12 cellular contexts compared by ENCODE assay signal in the genomic region with DNA sequence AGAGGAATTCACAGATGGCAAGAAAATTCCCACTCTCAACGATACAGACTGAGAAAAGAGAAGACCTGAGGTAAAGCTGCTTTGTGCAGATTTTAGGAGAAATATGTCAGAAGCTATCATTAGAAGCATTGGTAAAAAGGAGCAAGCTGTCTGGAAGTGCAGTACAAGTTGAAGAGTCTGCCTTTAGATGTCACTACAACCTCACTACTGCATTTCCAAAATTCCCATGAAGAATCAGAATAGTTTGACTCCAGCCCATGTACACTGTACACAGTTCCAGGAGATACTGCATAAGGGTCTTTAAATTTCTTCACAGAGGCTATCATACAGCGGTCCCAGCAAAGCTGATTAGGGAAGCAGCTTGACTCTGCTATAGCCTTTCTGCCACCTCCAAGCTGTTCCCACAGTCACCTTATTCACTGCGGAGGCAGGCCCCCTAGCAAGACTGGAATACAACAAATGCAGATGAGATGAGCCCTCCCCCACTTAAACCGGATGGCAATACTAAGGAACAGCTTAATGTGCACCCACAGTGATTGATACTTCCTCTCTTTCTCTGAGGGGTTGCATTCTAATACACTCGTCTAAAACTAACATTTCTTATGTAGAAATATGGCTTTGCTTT.
DNase-seq lines count a peak whose midpoint lies in the region; TF ChIP-seq lines count a peak whose summit lies in the region.
"Had no signal": no experiment of that assay in that cellular context is flagged by ENCODE, and none has a peak within 500 bp of the region (broad histone marks: within the 10 kb centered on the region; RNA-seq: fewer than 3 reads in every experiment).

No MANE protein-coding gene starts in this region.

- no peak overlapping the region for H3K9ac ChIP-seq in endodermal cell (ENCODE audit: extremely low read depth, low read length, poor library complexity, severe bottlenecking)

- H3K36me3 Mint-ChIP-seq in endodermal cell (ENCODE audit: low read depth), result no peaks in the 10 kb centered on the region

- DNase-seq in NCI-H345 (lab: John Stamatoyannopoulos, UW) (peak; percentile 36), NCI-H345 treated with DMSO at 0.1 percent for 48 hours (lab: John Stamatoyannopoulos, UW; ENCODE audit: unreplicated experiment) (no peak), NCI-H526 treated with DMSO at 0.1 percent for 48 hours (lab: John Stamatoyannopoulos, UW) (peak; percentile 32), endodermal cell (peak; percentile 68), retinal pigment epithelial cell (ENCODE audit: low read depth) (no peak), sigmoid colon (no peak), LoVo (ENCODE audit: low spot score) (no peak)
- DNase-seq in effector memory CD4-positive, alpha-beta T cell, result no peak
- DNase-seq: amniotic stem cell, heart left ventricle, thyroid gland had no signal

- H3K9me3 ChIP-seq in endodermal cell (ENCODE audit: control insufficient read depth, low read length), result no peaks in the 10 kb centered on the region
- H3K9me3 ChIP-seq in sigmoid colon, result no peaks in the 10 kb centered on the region
- no peaks in the 10 kb centered on the region for H3K9me3 ChIP-seq in effector memory CD4-positive, alpha-beta T cell (ENCODE audit: control insufficient read depth, low read length)
- H3K9me3 ChIP-seq: heart left ventricle, right atrium auricular region, thyroid gland had no signal

- H3K9me3 Mint-ChIP-seq in endodermal cell, result no peaks in the 10 kb centered on the region

- no peaks in the 10 kb centered on the region for H3K36me3 ChIP-seq in endodermal cell (ENCODE audit: control insufficient read depth, insufficient read depth, low read length)
- H3K36me3 ChIP-seq in sigmoid colon, result no peaks in the 10 kb centered on the region
- no peaks in the 10 kb centered on the region for H3K36me3 ChIP-seq in effector memory CD4-positive, alpha-beta T cell (ENCODE audit: control insufficient read depth, insufficient read depth, low read length)
- H3K36me3 ChIP-seq: heart left ventricle, right atrium auricular region, thyroid gland had no signal

- H3K4me1 ChIP-seq in endodermal cell (ENCODE audit: control insufficient read depth, insufficient read depth, low read length) (peaks cover 5% of the 10 kb centered on the region), sigmoid colon (no peaks in the 10 kb centered on the region)
- H3K4me1 ChIP-seq in effector memory CD4-positive, alpha-beta T cell (ENCODE audit: control insufficient read depth, insufficient read depth, low read length, poor library complexity, severe bottlenecking), result no peaks in the 10 kb centered on the region
- H3K4me1 ChIP-seq: heart left ventricle, right atrium auricular region, thyroid gland had no signal

- TF ChIP-seq POLR2A in sigmoid colon (IDR thresholded peaks at IDR 0.05), result no peak

- TF ChIP-seq EP300 in sigmoid colon (IDR thresholded peaks at IDR 0.05), result no peak

- H3K27me3 Mint-ChIP-seq in endodermal cell (ENCODE audit: insufficient read depth), result no peaks in the 10 kb centered on the region

- peaks cover 34% of the 10 kb centered on the region for H3K4me1 Mint-ChIP-seq in endodermal cell

- WGBS in endodermal cell (ENCODE audit: insufficient coverage in 1 of 2, insufficient read length in 1 of 2), 2 experiments, result 47 to 63% methylated on average over 3 to 5 of the region's 5 CpGs
- WGBS in sigmoid colon, 2 donors, result 40 to 74% methylated on average over 5 of the region's 5 CpGs

- H3K4me3 Mint-ChIP-seq in endodermal cell, result no peak overlapping the region

- H3K4me3 ChIP-seq in endodermal cell (ENCODE audit: low read length) (no peak overlapping the region), retinal pigment epithelial cell (ENCODE audit: low read length) (no peak overlapping the region), sigmoid colon (no peak overlapping the region)
- H3K4me3 ChIP-seq in effector memory CD4-positive, alpha-beta T cell (ENCODE audit: insufficient read depth, low read depth, low read length, poor library complexity, severe bottlenecking), result no peak overlapping the region
- H3K4me3 ChIP-seq: heart left ventricle, right atrium auricular region, thyroid gland had no signal

- H3K27ac ChIP-seq in endodermal cell (ENCODE audit: low read depth, low read length), result peak overlapping the region; percentile 33
- H3K27ac ChIP-seq in sigmoid colon, result no peak overlapping the region
- no peak overlapping the region for H3K27ac ChIP-seq in effector memory CD4-positive, alpha-beta T cell (ENCODE audit: insufficient read depth, low read length, poor library complexity, severe bottlenecking)
- H3K27ac ChIP-seq: heart left ventricle, right atrium auricular region, thyroid gland had no signal

- H3K27ac Mint-ChIP-seq in endodermal cell, result no peak overlapping the region

- peak; percentile 58 for TF ChIP-seq CTCF in endodermal cell (conservative IDR thresholded peaks at IDR 0.05)
- peak; percentile 19 for TF ChIP-seq CTCF in retinal pigment epithelial cell (conservative IDR thresholded peaks at IDR 0.05; ENCODE audit: low read depth, low read length)
- no peak for TF ChIP-seq CTCF in sigmoid colon (IDR thresholded peaks at IDR 0.05)

- H3K27me3 ChIP-seq in endodermal cell (ENCODE audit: control insufficient read depth, insufficient read depth, low read length, poor library complexity, severe bottlenecking) (no peaks in the 10 kb centered on the region), sigmoid colon (peaks cover 0 to 8% (median 0%) of the 10 kb centered on the region in 3 donors)
- H3K27me3 ChIP-seq in effector memory CD4-positive, alpha-beta T cell (replicated peaks; ENCODE audit: control insufficient read depth, insufficient read depth, low read length, poor library complexity, severe bottlenecking), result no peaks in the 10 kb centered on the region
- H3K27me3 ChIP-seq: right atrium auricular region, thyroid gland had no signal

- intact Hi-C loops in sigmoid colon (cut with DNase I), result no loop called here

Comparison
In these comparisons a context has a peak if more than half of its experiments do, and no peak if none do; other contexts are left out.
1. DNase-seq: peak in NCI-H345 (single experiment), NCI-H526 treated with DMSO at 0.1 percent for 48 hours (single experiment) and endodermal cell (single experiment); none in NCI-H345 treated with DMSO at 0.1 percent for 48 hours (single experiment), retinal pigment epithelial cell (single experiment), sigmoid colon (single experiment), effector memory CD4-positive, alpha-beta T cell (0 of 3) and LoVo (single experiment).
2. CTCF ChIP-seq: peak in endodermal cell (single experiment) and retinal pigment epithelial cell (single experiment); none in sigmoid colon (0 of 4).